In the genomic region with DNA sequence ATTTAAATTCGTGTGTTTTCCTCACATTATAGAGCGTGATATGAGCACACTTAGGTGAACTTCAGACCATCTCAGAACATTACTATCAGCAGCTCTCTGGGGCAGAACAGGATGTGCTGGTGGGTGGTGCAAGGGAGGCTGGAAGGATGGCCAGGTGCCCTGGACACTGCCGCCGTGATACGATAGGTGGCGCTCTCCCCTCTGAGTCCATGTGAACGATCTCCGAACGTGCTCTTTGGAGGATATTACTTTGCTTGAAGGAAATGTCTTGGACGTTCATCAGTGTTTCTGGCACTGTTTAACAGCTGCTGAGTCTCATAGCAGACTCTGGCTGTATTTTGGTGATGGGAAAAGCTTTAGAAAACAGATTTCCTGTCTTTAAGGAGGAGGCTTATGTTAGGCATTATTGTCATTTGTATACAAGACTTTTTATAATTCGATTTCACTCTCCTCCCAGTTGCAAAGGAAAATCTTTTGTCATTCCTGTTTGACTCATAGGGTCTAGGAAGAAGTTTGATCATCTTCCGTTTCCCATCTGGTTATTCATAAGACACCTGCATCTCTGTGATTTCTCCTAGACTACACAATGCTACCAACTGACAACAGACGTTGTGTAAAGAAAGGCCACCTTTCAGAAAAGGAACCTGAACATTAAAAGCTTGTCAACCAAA, we compare ENCODE assay signal across 9 cellular contexts.
A peak's percentile ranks its signal among the peaks of the same experiment; 100 is the strongest.
DNase-seq lines count a peak whose midpoint lies in the region; ATAC-seq and TF ChIP-seq lines count a peak whose summit lies in the region.
"Had no signal": no experiment of that assay in that cellular context is flagged by ENCODE, and none has a peak within 500 bp of the region (broad histone marks: within the 10 kb centered on the region; RNA-seq: fewer than 3 reads in every experiment).

No MANE protein-coding gene starts in this region.

- ATAC-seq in GM21576 (IDR thresholded peaks at IDR 0.05; ENCODE audit: unreplicated experiment): peak; percentile 96

- H3K4me3 ChIP-seq in HUES48 (ENCODE audit: low read depth, low read length) (no peak overlapping the region; the same call in 1 of the 2 replicates), stomach (no peak overlapping the region)
- H3K4me3 ChIP-seq: BLaER1 treated with 17β-estradiol and CSF1 and Interleukin-3, amounts not matched to agents 10 nM and 100 nM had no signal

- WGBS in stomach, 5 donors: 18 to 25% (median 20%) methylated on average over 13 of the region's 13 CpGs

- H3K27me3 ChIP-seq in HUES48 (ENCODE audit: control insufficient read depth, insufficient read depth, low read length): no peaks in the 10 kb centered on the region
- H3K27me3 ChIP-seq in stomach: no peaks in the 10 kb centered on the region
- H3K27me3 ChIP-seq: BLaER1 treated with 17β-estradiol and CSF1 and Interleukin-3, amounts not matched to agents 10 nM and 100 nM had no signal

- H3K9me3 ChIP-seq in HUES48 (ENCODE audit: control insufficient read depth, insufficient read depth, low read length) (no peaks in the 10 kb centered on the region), stomach (no peaks in the 10 kb centered on the region)

- TF ChIP-seq EP300 in stomach (IDR thresholded peaks at IDR 0.05): no peak

- no peaks in the 10 kb centered on the region for H3K36me3 ChIP-seq in HUES48 (ENCODE audit: control insufficient read depth, insufficient read depth, low read length)
- no peaks in the 10 kb centered on the region for H3K36me3 ChIP-seq in stomach
- H3K36me3 ChIP-seq: BLaER1 treated with 17β-estradiol and CSF1 and Interleukin-3, amounts not matched to agents 10 nM and 100 nM had no signal

- H3K4me1 ChIP-seq in HUES48 (ENCODE audit: control insufficient read depth, insufficient read depth, low read length) (peaks cover 40% of the 10 kb centered on the region), stomach (peaks cover 0 to 13% (median 4%) of the 10 kb centered on the region in 4 donors)

- DNase-seq in NCI-H1694 (lab: John Stamatoyannopoulos, UW) (peak; percentile 17), NCI-H1694 treated with DMSO at 0.1 percent for 48 hours (lab: John Stamatoyannopoulos, UW) (no peak), anterior cingulate cortex (lab: John Stamatoyannopoulos, UW) (peak in 38 of 58 donors; percentile 4 to 56 (median 18)), iPS DF 4.7 (ENCODE audit: extremely low read depth, low spot score) (peak; percentile 72), stomach (peak; percentile 82), HK-2 (ENCODE audit: unreplicated experiment) (no peak)

- peak overlapping the region; percentile 51 for H3K27ac ChIP-seq in HUES48 (ENCODE audit: low read depth, low read length)
- peak overlapping the region in 2 of 5 donors; percentile 1 to 55 for H3K27ac ChIP-seq in stomach
- H3K27ac ChIP-seq: BLaER1 treated with 17β-estradiol and CSF1 and Interleukin-3, amounts not matched to agents 10 nM and 100 nM had no signal

- peak in 5 of 7 experiments; percentile 58 to 82 (median 73) for TF ChIP-seq CTCF in stomach (IDR thresholded peaks at IDR 0.05)

- intact Hi-C loops in stomach (cut with DNase I; ENCODE audit: low total_unique reads): no loop called here

- TF ChIP-seq POLR2A in stomach (IDR thresholded peaks at IDR 0.05): no peak

- no peak overlapping the region for H3K9ac ChIP-seq in HUES48 (ENCODE audit: low read depth, low read length)
- H3K9ac ChIP-seq: BLaER1 treated with 17β-estradiol and CSF1 and Interleukin-3, amounts not matched to agents 10 nM and 100 nM had no signal

Comparison
In these comparisons a context has a peak if more than half of its experiments do, and no peak if none do; other contexts are left out.
1. DNase-seq: peak in NCI-H1694 (single experiment), anterior cingulate cortex (38 of 58), iPS DF 4.7 (single experiment) and stomach (single experiment); none in NCI-H1694 treated with DMSO at 0.1 percent for 48 hours (single experiment) and HK-2 (single experiment).